ENCODE assay signal across 20 cellular contexts in genomic region chr7:137655804-137656203, GRCh38.
DNase-seq lines count a peak whose midpoint lies in the region; ATAC-seq and TF ChIP-seq lines count a peak whose summit lies in the region.
"Had no signal": no experiment of that assay in that cellular context is flagged by ENCODE, and none has a peak within 500 bp of the region (broad histone marks: within the 10 kb centered on the region; RNA-seq: fewer than 3 reads in every experiment).

No MANE protein-coding gene starts in this region.

- H3K27ac Mint-ChIP-seq in naive thymus-derived CD4-positive, alpha-beta T cell, result no peak overlapping the region
- H3K27ac Mint-ChIP-seq: activated CD4-positive, alpha-beta T cell treated with anti-CD3 and anti-CD28 coated beads, Interleukin-2, amount 10 ng/mL, durations not matched to agents 7 days and 5 days; activated naive CD8-positive, alpha-beta T cell; B cell; CD8-positive, alpha-beta T cell; memory B cell; stimulated activated effector memory CD8-positive, alpha-beta T cell treated with anti-CD3 and anti-CD28 coated beads, Interleukin-12 subunit alpha, Interleukin-12 subunit beta, amount 100 ng/mL, for 72 hours; T-cell had no signal

- H3F3A ChIP-seq in GM23248 (ENCODE audit: insufficient read depth), result peaks cover 17% of the 10 kb centered on the region
- peaks cover 9% of the 10 kb centered on the region for H3F3A ChIP-seq in SK-N-SH (replicated peaks; ENCODE audit: insufficient read depth)

- no peak for ATAC-seq in naive thymus-derived CD4-positive, alpha-beta T cell
- ATAC-seq in HG02759 (IDR thresholded peaks at IDR 0.05; ENCODE audit: unreplicated experiment), result no peak
- ATAC-seq: CD8-positive, alpha-beta T cell; T-cell had no signal

- H3K9ac ChIP-seq in GM23248 (peak overlapping the region; percentile 61), SK-N-SH (peak overlapping the region; percentile 26; the same call in 1 of the 2 replicates)

- in situ Hi-C loops in GM23248 (cut with MboI), result no loop called here

- intact Hi-C loops in naive thymus-derived CD4-positive, alpha-beta T cell (cut with micrococcal nuclease), result loop anchor here (1.0 kb wide), 3 partner anchors 243 to 353 kb away; no protein-coding TSS in a partner anchor

- no peaks in the 10 kb centered on the region for H3K36me3 ChIP-seq in ACC112 (ENCODE audit: insufficient read depth, low read length)
- peaks cover 7% of the 10 kb centered on the region; the same call in 1 of the 2 replicates for H3K36me3 ChIP-seq in GM23248 (ENCODE audit: low read depth)
- H3K36me3 ChIP-seq in SK-N-SH (replicated peaks in 1 of 2; ENCODE audit: control insufficient read depth in 1 of 2, insufficient read depth in 2 of 2, low read length in 1 of 2), result peaks cover 0 to 7% of the 10 kb centered on the region in 2 experiments
- H3K36me3 ChIP-seq in naive thymus-derived CD4-positive, alpha-beta T cell (ENCODE audit: control insufficient read depth in 2 of 3, insufficient read depth in 3 of 3, low read length in 3 of 3), result no peaks in the 10 kb centered on the region
- H3K36me3 ChIP-seq: gastroesophageal sphincter, sigmoid colon, SJSA1, transverse colon had no signal

- H3K4me2 ChIP-seq in GM23248 (ENCODE audit: unreplicated experiment), result peak overlapping the region; percentile 19
- H3K4me2 ChIP-seq in SK-N-SH, result peak overlapping the region; percentile 12; the same call in 1 of the 2 replicates

- no peaks in the 10 kb centered on the region for H3K9me2 ChIP-seq in GM23248 (ENCODE audit: insufficient read depth)
- no peaks in the 10 kb centered on the region for H3K9me2 ChIP-seq in SK-N-SH

- H3K27me3 ChIP-seq in ACC112 (ENCODE audit: insufficient read depth, low read length), result no peaks in the 10 kb centered on the region
- H3K27me3 ChIP-seq in GM23248 (replicated peaks; ENCODE audit: insufficient read depth), result no peaks in the 10 kb centered on the region
- no peaks in the 10 kb centered on the region for H3K27me3 ChIP-seq in SK-N-SH (ENCODE audit: insufficient read depth)
- no peaks in the 10 kb centered on the region for H3K27me3 ChIP-seq in naive thymus-derived CD4-positive, alpha-beta T cell (ENCODE audit: control insufficient read depth in 2 of 2, insufficient read depth in 2 of 2, low read length in 2 of 2)
- H3K27me3 ChIP-seq: gastroesophageal sphincter, sigmoid colon had no signal

- H3K79me2 ChIP-seq in ACC112 (ENCODE audit: control insufficient read depth, insufficient read depth, low read length, unreplicated experiment), result no peaks in the 10 kb centered on the region
- peaks cover 5% of the 10 kb centered on the region; the same call in 1 of the 2 replicates for H3K79me2 ChIP-seq in GM23248 (ENCODE audit: insufficient read depth)
- no peaks in the 10 kb centered on the region for H3K79me2 ChIP-seq in SK-N-SH (ENCODE audit: insufficient read depth)

- H3K9me3 ChIP-seq in GM23248 (ENCODE audit: low read depth) (no peaks in the 10 kb centered on the region), SK-N-SH (no peaks in the 10 kb centered on the region)
- no peaks in the 10 kb centered on the region for H3K9me3 ChIP-seq in naive thymus-derived CD4-positive, alpha-beta T cell (ENCODE audit: control insufficient read depth in 2 of 3, low read length in 3 of 3)
- H3K9me3 ChIP-seq: gastroesophageal sphincter, sigmoid colon, SJSA1, transverse colon had no signal

- H2AFZ ChIP-seq in ACC112 (ENCODE audit: low read length, unreplicated experiment) (peak overlapping the region; percentile 73), GM23248 (peak overlapping the region; percentile 78), SK-N-SH (ENCODE audit: low read depth) (peak overlapping the region; percentile 81)

- no peaks in the 10 kb centered on the region for H3K36me3 Mint-ChIP-seq in naive thymus-derived CD4-positive, alpha-beta T cell
- H3K36me3 Mint-ChIP-seq: activated naive CD8-positive, alpha-beta T cell; CD8-positive, alpha-beta T cell; memory B cell; stimulated activated effector memory CD8-positive, alpha-beta T cell treated with anti-CD3 and anti-CD28 coated beads, Interleukin-12 subunit alpha, Interleukin-12 subunit beta, amount 100 ng/mL, for 72 hours; T-cell had no signal

- peak; percentile 40 for DNase-seq in GM23248
- no peak for DNase-seq in SK-N-SH
- peak; percentile 31 for DNase-seq in iPS-NIHi7 (ENCODE audit: extremely low spot score)
- no peak for DNase-seq in T-helper 1 cell
- no peak for DNase-seq in naive thymus-derived CD4-positive, alpha-beta T cell
- DNase-seq in stimulated activated CD4-positive, alpha-beta T cell treated with anti-CD3 and anti-CD28 coated beads, Interleukin-4, amount 100 ng/mL, for 4 hours, result no peak

- H3K4me1 ChIP-seq in ACC112 (ENCODE audit: control insufficient read depth, insufficient read depth, low read length, unreplicated experiment) (peaks cover 39% of the 10 kb centered on the region), GM23248 (ENCODE audit: insufficient read depth) (peaks cover 32% of the 10 kb centered on the region), SK-N-SH (ENCODE audit: control insufficient read depth in 1 of 2, insufficient read depth in 2 of 2, low read depth in 1 of 2, low read length in 1 of 2) (peaks cover 26 to 27% of the 10 kb centered on the region in 2 experiments)
- H3K4me1 ChIP-seq in naive thymus-derived CD4-positive, alpha-beta T cell (ENCODE audit: control insufficient read depth in 2 of 2, insufficient read depth in 2 of 2, low read length in 2 of 2), result no peaks in the 10 kb centered on the region
- H3K4me1 ChIP-seq: sigmoid colon had no signal

- TF ChIP-seq RAD21 in SK-N-SH (IDR thresholded peaks at IDR 0.05; ENCODE audit: low read length), result no peak

- H3K4me1 Mint-ChIP-seq in naive thymus-derived CD4-positive, alpha-beta T cell, result peaks cover 0 to 4% (median 0%) of the 10 kb centered on the region in 7 donors
- H3K4me1 Mint-ChIP-seq: activated CD4-positive, alpha-beta T cell treated with anti-CD3 and anti-CD28 coated beads, Interleukin-2, amount 10 ng/mL, durations not matched to agents 7 days and 5 days; B cell; memory B cell; stimulated activated effector memory CD8-positive, alpha-beta T cell treated with anti-CD3 and anti-CD28 coated beads, Interleukin-12 subunit alpha, Interleukin-12 subunit beta, amount 100 ng/mL, for 72 hours had no signal

- no peak overlapping the region for H3K4me3 ChIP-seq in ACC112 (ENCODE audit: low read depth, low read length)
- H3K4me3 ChIP-seq in GM23248, result peak overlapping the region; percentile 19; the same call in 1 of the 2 replicates
- no peak overlapping the region for H3K4me3 ChIP-seq in SK-N-SH (ENCODE audit: low read depth in 2 of 2, low read length in 1 of 2)
- H3K4me3 ChIP-seq in naive thymus-derived CD4-positive, alpha-beta T cell (ENCODE audit: low read length), result no peak overlapping the region
- H3K4me3 ChIP-seq: gastroesophageal sphincter, sigmoid colon, SJSA1, transverse colon had no signal

- H3K4me3 Mint-ChIP-seq in naive thymus-derived CD4-positive, alpha-beta T cell, result no peak overlapping the region
- H3K4me3 Mint-ChIP-seq: activated CD4-positive, alpha-beta T cell treated with anti-CD3 and anti-CD28 coated beads, Interleukin-2, amount 10 ng/mL, durations not matched to agents 7 days and 5 days; activated naive CD8-positive, alpha-beta T cell; B cell; CD8-positive, alpha-beta T cell; memory B cell; stimulated activated effector memory CD8-positive, alpha-beta T cell treated with anti-CD3 and anti-CD28 coated beads, Interleukin-12 subunit alpha, Interleukin-12 subunit beta, amount 100 ng/mL, for 72 hours; T-cell had no signal

- H3K27ac ChIP-seq in ACC112 (ENCODE audit: low read depth, low read length) (peak overlapping the region; percentile 54), GM23248 (peak overlapping the region; percentile 47), SK-N-SH (ENCODE audit: low read depth in 2 of 2, low read length in 1 of 2) (peak overlapping the region in 1 of 2 experiments; percentile 55; a peak in 2 of 4 replicates)
- H3K27ac ChIP-seq in naive thymus-derived CD4-positive, alpha-beta T cell (ENCODE audit: low read depth, low read length), result no peak overlapping the region
- H3K27ac ChIP-seq: gastroesophageal sphincter, HL-60, sigmoid colon, SJSA1, transverse colon had no signal

- H3K9me3 Mint-ChIP-seq in naive thymus-derived CD4-positive, alpha-beta T cell, result no peaks in the 10 kb centered on the region
- H3K9me3 Mint-ChIP-seq: activated CD4-positive, alpha-beta T cell treated with anti-CD3 and anti-CD28 coated beads, Interleukin-2, amount 10 ng/mL, durations not matched to agents 7 days and 5 days; CD8-positive, alpha-beta T cell; memory B cell; stimulated activated effector memory CD8-positive, alpha-beta T cell treated with anti-CD3 and anti-CD28 coated beads, Interleukin-12 subunit alpha, Interleukin-12 subunit beta, amount 100 ng/mL, for 72 hours; T-cell had no signal

- H4K20me1 ChIP-seq in GM23248 (ENCODE audit: insufficient read depth) (no peaks in the 10 kb centered on the region), SK-N-SH (ENCODE audit: insufficient read depth) (no peaks in the 10 kb centered on the region)

- TF ChIP-seq EP300 in SK-N-SH (IDR thresholded peaks at IDR 0.05; ENCODE audit: borderline replicate concordance in 1 of 2, low read depth in 1 of 2, low read length in 1 of 2), result no peak

- POLR2A ChIA-PET in SK-N-SH (lab: Yijun Ruan, JAX), result interaction anchor here (2.2 kb wide), 1 partner anchor 191 kb away, joined by 14 read pairs; the partner anchor contains the start of gene DGKI
- POLR2A ChIA-PET in naive thymus-derived CD4-positive, alpha-beta T cell (lab: Charles Lee), result interaction anchor here (0.7 kb wide), 1 partner anchor 208 kb away, joined by 3 read pairs; no protein-coding TSS in a partner anchor

- peaks cover 0 to 7% (median 5%) of the 10 kb centered on the region in 5 donors for H3K27me3 Mint-ChIP-seq in naive thymus-derived CD4-positive, alpha-beta T cell

- CTCF ChIA-PET in SK-N-SH (lab: Yijun Ruan, JAX), result interaction anchor here (0.7 to 12.7 kb wide), 76 partner anchors 9 to 698 kb away, joined by 3 to 178 read pairs (median 6); partner anchors contain the start of genes CREB3L2 and DGKI
- CTCF ChIA-PET in naive thymus-derived CD4-positive, alpha-beta T cell (lab: Charles Lee), result interaction anchor here (1.1 to 1.2 kb wide), 2 partner anchors 21 to 244 kb away, joined by 3 to 4 read pairs; no protein-coding TSS in a partner anchor

- WGBS in GM23248 (ENCODE audit: low coverage in 1 of 2, low lambda C conversion rate in 2 of 2, missing lambda C conversion rate in 2 of 2), 2 experiments, result 43 to 57% methylated on average over 6 of the region's 6 CpGs
- WGBS in SK-N-SH (ENCODE audit: low lambda C conversion rate), result 77% methylated on average over 6 of the region's 6 CpGs

- no peak for TF ChIP-seq CTCF in SK-N-SH (IDR thresholded peaks at IDR 0.05)

TF ChIP-seq in SK-N-SH, 30 proteins besides CTCF, POLR2A, EP300 and RAD21 (continues in another document):
- no peak for TF ChIP-seq PBX3 (IDR thresholded peaks at IDR 0.05)

Comparison
In these comparisons a context has a peak if more than half of its experiments do, and no peak if none do; other contexts are left out.
1. DNase-seq: peak in GM23248 (single experiment) and iPS-NIHi7 (single experiment); none in SK-N-SH (single experiment), T-helper 1 cell (0 of 5), naive thymus-derived CD4-positive, alpha-beta T cell (0 of 9) and stimulated activated CD4-positive, alpha-beta T cell treated with anti-CD3 and anti-CD28 coated beads, Interleukin-4, amount 100 ng/mL, for 4 hours (0 of 2).
2. Peak in every context shown above with its lines, with median percentiles within 50 percentile points of each other: H2AFZ ChIP-seq.